8 cellular contexts compared by ENCODE assay signal in genomic region chr10:72242675-72243074, GRCh38. TPM values are rescaled to one million over a fixed set of nuclear protein-coding genes. Genes with fewer than 3 reads are reported as not detected.
DNase-seq lines count a peak whose midpoint lies in the region; ATAC-seq, FAIRE-seq and TF ChIP-seq lines count a peak whose summit lies in the region.

No MANE protein-coding gene starts in this region.

- H3K27me3 ChIP-seq in vagina: no peaks in the 10 kb centered on the region

- H3K36me3 Mint-ChIP-seq in natural killer cell treated with Interleukin-12 subunit alpha and Interleukin-12 subunit beta and Interleukin-15 and Interleukin-18, amount 100 ng/mL, for 72 hours: no peaks in the 10 kb centered on the region
- no peaks in the 10 kb centered on the region for H3K36me3 Mint-ChIP-seq in natural killer cell
- H3K36me3 Mint-ChIP-seq in dendritic cell treated with granulocyte-macrophage colony-stimulating factor and Interleukin-4, amounts not matched to agents 40 ng/mL and 50 ng/mL, for 4 days (ENCODE audit: low read depth): no peaks in the 10 kb centered on the region

- peak overlapping the region; percentile 43 to 97 for H3K27ac Mint-ChIP-seq in natural killer cell treated with Interleukin-12 subunit alpha and Interleukin-12 subunit beta and Interleukin-15 and Interleukin-18, amount 100 ng/mL, for 72 hours
- H3K27ac Mint-ChIP-seq in natural killer cell: no peak overlapping the region
- peak overlapping the region; percentile 4 for H3K27ac Mint-ChIP-seq in dendritic cell treated with granulocyte-macrophage colony-stimulating factor and Interleukin-4, amounts not matched to agents 40 ng/mL and 50 ng/mL, for 4 days

- DNase-seq in natural killer cell treated with Interleukin-12 subunit alpha and Interleukin-12 subunit beta and Interleukin-15 and Interleukin-18, amount 100 ng/mL, for 72 hours (ENCODE audit: low spot score): no peak
- DNase-seq in natural killer cell (no peak), mucosa of gallbladder (ENCODE audit: low spot score) (peak; percentile 53), vagina (ENCODE audit: extremely low spot score in 2 of 2) (no peak), mesenteric fat pad (ENCODE audit: low spot score) (no peak), GM19239 (ENCODE audit: insufficient read length, low spot score) (no peak), inferior parietal cortex (ENCODE audit: extremely low spot score) (no peak)

- no peak for TF ChIP-seq POLR2A in vagina (IDR thresholded peaks at IDR 0.05)

- FAIRE-seq in GM19239 (lab: Jason Lieb, UNC): no peak

- no peak overlapping the region for H3K4me3 ChIP-seq in vagina

- peaks cover 63% of the 10 kb centered on the region for H3K4me1 ChIP-seq in vagina

- intact Hi-C loops in natural killer cell (cut with micrococcal nuclease) (no loop called here), vagina (cut with DNase I) (no loop called here)
- intact Hi-C loops in dendritic cell treated with granulocyte-macrophage colony-stimulating factor and Interleukin-4, amounts not matched to agents 40 ng/mL and 50 ng/mL, for 4 days (cut with micrococcal nuclease): no loop called here

- H3K36me3 ChIP-seq in vagina: no peaks in the 10 kb centered on the region

- ATAC-seq in natural killer cell treated with Interleukin-12 subunit alpha and Interleukin-12 subunit beta and Interleukin-15 and Interleukin-18, amount 100 ng/mL, for 72 hours: peak in 1 of 2 donors; percentile 50
- no peak for ATAC-seq in natural killer cell

- no peaks in the 10 kb centered on the region for H3K27me3 Mint-ChIP-seq in natural killer cell treated with Interleukin-12 subunit alpha and Interleukin-12 subunit beta and Interleukin-15 and Interleukin-18, amount 100 ng/mL, for 72 hours
- H3K27me3 Mint-ChIP-seq in natural killer cell (ENCODE audit: low read depth in 2 of 2): no peaks in the 10 kb centered on the region
- peaks cover 51% of the 10 kb centered on the region for H3K27me3 Mint-ChIP-seq in dendritic cell treated with granulocyte-macrophage colony-stimulating factor and Interleukin-4, amounts not matched to agents 40 ng/mL and 50 ng/mL, for 4 days

- H3K9me3 ChIP-seq in vagina: no peaks in the 10 kb centered on the region

- TF ChIP-seq CTCF in natural killer cell (IDR thresholded peaks at IDR 0.05) (no peak), vagina (IDR thresholded peaks at IDR 0.05) (no peak)

- peak overlapping the region; percentile 13 for H3K4me3 Mint-ChIP-seq in natural killer cell treated with Interleukin-12 subunit alpha and Interleukin-12 subunit beta and Interleukin-15 and Interleukin-18, amount 100 ng/mL, for 72 hours
- no peak overlapping the region for H3K4me3 Mint-ChIP-seq in natural killer cell
- H3K4me3 Mint-ChIP-seq in dendritic cell treated with granulocyte-macrophage colony-stimulating factor and Interleukin-4, amounts not matched to agents 40 ng/mL and 50 ng/mL, for 4 days: no peak overlapping the region

- peak overlapping the region; percentile 98 for H3K27ac ChIP-seq in vagina

- peaks cover 27 to 45% of the 10 kb centered on the region in 2 donors for H3K4me1 Mint-ChIP-seq in natural killer cell treated with Interleukin-12 subunit alpha and Interleukin-12 subunit beta and Interleukin-15 and Interleukin-18, amount 100 ng/mL, for 72 hours (ENCODE audit: low read depth in 2 of 2)
- H3K4me1 Mint-ChIP-seq in natural killer cell: peaks cover 36 to 66% of the 10 kb centered on the region in 2 donors
- H3K4me1 Mint-ChIP-seq in dendritic cell treated with granulocyte-macrophage colony-stimulating factor and Interleukin-4, amounts not matched to agents 40 ng/mL and 50 ng/mL, for 4 days (ENCODE audit: low read depth): peaks cover 46% of the 10 kb centered on the region

- H3K9me3 Mint-ChIP-seq in natural killer cell treated with Interleukin-12 subunit alpha and Interleukin-12 subunit beta and Interleukin-15 and Interleukin-18, amount 100 ng/mL, for 72 hours: no peaks in the 10 kb centered on the region
- no peaks in the 10 kb centered on the region for H3K9me3 Mint-ChIP-seq in natural killer cell
- H3K9me3 Mint-ChIP-seq in dendritic cell treated with granulocyte-macrophage colony-stimulating factor and Interleukin-4, amounts not matched to agents 40 ng/mL and 50 ng/mL, for 4 days: no peaks in the 10 kb centered on the region

RNA-seq across cellular contexts. Expression of gene ASCC1, which starts 26.6 kb away (rescaled TPM):
- 10 to 100 TPM; 30.9 to 35.7 TPM for total RNA-seq in natural killer cell treated with Interleukin-12 subunit alpha and Interleukin-12 subunit beta and Interleukin-15 and Interleukin-18, amount 100 ng/mL, for 72 hours
- total RNA-seq in natural killer cell: 10 to 100 TPM; 26.0 to 35.2 (median 29.3) TPM
- total RNA-seq in mucosa of gallbladder: 27.5 TPM
- total RNA-seq in vagina: 38.5 TPM
- 29.2 TPM for total RNA-seq in mesenteric fat pad

RNA-seq across cellular contexts. Expression of gene ANAPC16, which starts 26.9 kb away (rescaled TPM):
- 10 to 100 TPM; 39.6 to 79.3 TPM for total RNA-seq in natural killer cell treated with Interleukin-12 subunit alpha and Interleukin-12 subunit beta and Interleukin-15 and Interleukin-18, amount 100 ng/mL, for 72 hours
- 10 to 100 TPM; 70.9 to 77.0 (median 71.0) TPM for total RNA-seq in natural killer cell
- total RNA-seq in mucosa of gallbladder: 128 TPM
- 76.6 TPM for total RNA-seq in vagina
- total RNA-seq in mesenteric fat pad: 80.9 TPM

RNA-seq across cellular contexts. Expression of gene DDIT4, which starts 31.0 kb away (rescaled TPM):
- 100 to 1,000 TPM; 189 to 207 TPM for total RNA-seq in natural killer cell treated with Interleukin-12 subunit alpha and Interleukin-12 subunit beta and Interleukin-15 and Interleukin-18, amount 100 ng/mL, for 72 hours
- total RNA-seq in natural killer cell (100 to 1,000 TPM; 174 to 232 (median 200) TPM), mucosa of gallbladder (191 TPM), vagina (1,063 TPM), mesenteric fat pad (236 TPM)

Comparison
In these comparisons a context has a peak if more than half of its experiments do, and no peak if none do; other contexts are left out.
1. H3K27ac Mint-ChIP-seq: peak in natural killer cell treated with Interleukin-12 subunit alpha and Interleukin-12 subunit beta and Interleukin-15 and Interleukin-18, amount 100 ng/mL, for 72 hours (2 of 2) and dendritic cell treated with granulocyte-macrophage colony-stimulating factor and Interleukin-4, amounts not matched to agents 40 ng/mL and 50 ng/mL, for 4 days (single experiment); none in natural killer cell (0 of 2).